18 cellular contexts compared by ENCODE assay signal in genomic region chr1:43951021-43951985, GRCh38. TPM values are rescaled to one million over a fixed set of nuclear protein-coding genes. Genes with fewer than 3 reads are reported as not detected.
DNase-seq lines count a peak whose midpoint lies in the region; ATAC-seq, FAIRE-seq and TF ChIP-seq lines count a peak whose summit lies in the region.
"Had no signal": no experiment of that assay in that cellular context is flagged by ENCODE, and none has a peak within 500 bp of the region (broad histone marks: within the 10 kb centered on the region; RNA-seq: fewer than 3 reads in every experiment).

No MANE protein-coding gene starts in this region.

- POLR2A ChIA-PET in Panc1 (lab: Charles Lee) (no interaction called here), endothelial cell of umbilical vein (lab: Charles Lee) (no interaction called here)

- FAIRE-seq in endothelial cell of umbilical vein (lab: Jason Lieb, UNC), result no peak

- peaks cover 5% of the 10 kb centered on the region for H3K79me2 ChIP-seq in endothelial cell of umbilical vein (ENCODE audit: control insufficient read depth, insufficient read depth, low read length)

- H2AFZ ChIP-seq in endothelial cell of umbilical vein (ENCODE audit: low read depth, low read length), result no peak overlapping the region

- no peak overlapping the region for H3K9ac ChIP-seq in endothelial cell of umbilical vein (replicated peaks; ENCODE audit: extremely low read depth, insufficient read depth, low read length)

- intact Hi-C loops in Panc1 (cut with micrococcal nuclease; ENCODE audit: unreplicated experiment) (no loop called here), endothelial cell of umbilical vein (cut with micrococcal nuclease) (no loop called here)

- ATAC-seq in Panc1, result no peak
- ATAC-seq in HG03196 (IDR thresholded peaks at IDR 0.05; ENCODE audit: unreplicated experiment), result no peak
- no peak for ATAC-seq in HG02759 (IDR thresholded peaks at IDR 0.05; ENCODE audit: unreplicated experiment)
- ATAC-seq: activated T-helper 17 cell treated with anti-CD3 and anti-CD28 coated beads, Interleukin-2, amount 50 U/mL, for 72 hours had no signal

- no peaks in the 10 kb centered on the region for H3K9me1 ChIP-seq in endothelial cell of umbilical vein (replicated peaks; ENCODE audit: control insufficient read depth, extremely low read depth, insufficient read depth, low read length)

- DNase-seq in DMS79 (lab: John Stamatoyannopoulos, UW) (peak; percentile 76), Panc1 (ENCODE audit: low read depth, low spot score) (no peak), endothelial cell of umbilical vein (ENCODE audit: low read depth, low spot score) (no peak), pons (ENCODE audit: low spot score) (peak; percentile 28), NCI-H748 (lab: John Stamatoyannopoulos, UW; ENCODE audit: unreplicated experiment) (no peak)
- no peak for DNase-seq in stimulated activated CD4-positive, alpha-beta T cell treated with anti-CD3 and anti-CD28 coated beads, Interleukin-4, amount 100 ng/mL, for 4 hours
- DNase-seq: activated CD4-positive, alpha-beta T cell treated with anti-CD3 and anti-CD28 coated beads for 1 hour; KG1; left ventricle myocardium inferior; NCI-H2029; NCI-H446 treated with DMSO at 0.1 percent for 48 hours; SJCRH30; stimulated activated CD4-positive, alpha-beta T cell treated with anti-CD3 and anti-CD28 coated beads, Interleukin-12 subunit alpha, Interleukin-12 subunit beta, amount 100 ng/mL, for 4 hours; testis had no signal

- H4K20me1 ChIP-seq in endothelial cell of umbilical vein (replicated peaks; ENCODE audit: control insufficient read depth, extremely low read depth, insufficient read depth, low read length), result no peaks in the 10 kb centered on the region

- H3K4me1 ChIP-seq in Panc1 (ENCODE audit: control insufficient read depth, insufficient read depth, low read length) (peaks cover 12% of the 10 kb centered on the region), endothelial cell of umbilical vein (ENCODE audit: control insufficient read depth, extremely low read depth, insufficient read depth, low read length) (peaks cover 11% of the 10 kb centered on the region)
- H3K4me1 ChIP-seq: SJCRH30 had no signal

- BruUV-seq in Panc1 (replicated peaks; lab: Mats Ljungman, UMichigan) (TSS peak; percentile 47), endothelial cell of umbilical vein (replicated peaks; lab: Mats Ljungman, UMichigan) (no TSS peak)

- H3K4me3 ChIP-seq in Panc1 (ENCODE audit: low read depth in 2 of 2, low read length in 2 of 2), result no peak overlapping the region
- H3K4me3 ChIP-seq in endothelial cell of umbilical vein (replicated peaks in 1 of 3; ENCODE audit: insufficient read depth in 1 of 3, low read depth in 1 of 3, low read length in 3 of 3), result no peak overlapping the region
- H3K4me3 ChIP-seq: left ventricle myocardium inferior, SJCRH30, testis had no signal

- TF ChIP-seq POLR2A in endothelial cell of umbilical vein (IDR thresholded peaks at IDR 0.05; ENCODE audit: low read depth, low read length), result no peak

- CTCF ChIA-PET in Panc1 (lab: Charles Lee) (interaction anchor here (0.6 to 0.7 kb wide), 2 partner anchors 16 to 185 kb away, joined by 4 to 6 read pairs; no protein-coding TSS in a partner anchor), endothelial cell of umbilical vein (lab: Charles Lee) (interaction anchor here (1.0 to 6.9 kb wide), 2 partner anchors 8 to 187 kb away, joined by 3 to 69 read pairs; no protein-coding TSS in a partner anchor)

- dilution Hi-C loops in endothelial cell of umbilical vein (cut with MboI; ENCODE audit: extremely low pct_ligation_motif_present, low sequenced_read_pairs), result no loop called here

- in situ Hi-C loops in Panc1 (cut with HindIII; ENCODE audit: low pct_unique_long_range_greater_than_20kb, low sequenced_read_pairs), result no loop called here

- no peak for TF ChIP-seq CTCF in Panc1 (IDR thresholded peaks at IDR 0.05)
- no peak for TF ChIP-seq CTCF in endothelial cell of umbilical vein (IDR thresholded peaks at IDR 0.05; ENCODE audit: extremely low read depth in 1 of 2, insufficient read depth in 1 of 2, low read depth in 1 of 2, low read length in 2 of 2)

- peaks cover 4% of the 10 kb centered on the region; the same call in 1 of the 2 replicates for H3K36me3 ChIP-seq in Panc1 (ENCODE audit: control insufficient read depth, insufficient read depth, low read length)
- H3K36me3 ChIP-seq in endothelial cell of umbilical vein (ENCODE audit: control insufficient read depth in 2 of 2, extremely low read depth in 1 of 2, insufficient read depth in 2 of 2, low read length in 2 of 2), result peaks cover 0 to 6% of the 10 kb centered on the region in 2 experiments
- H3K36me3 ChIP-seq: SJCRH30 had no signal

- no peaks in the 10 kb centered on the region for H3K9me3 ChIP-seq in Panc1 (ENCODE audit: control insufficient read depth, insufficient read depth, low read depth, low read length)
- no peaks in the 10 kb centered on the region for H3K9me3 ChIP-seq in endothelial cell of umbilical vein (replicated peaks; ENCODE audit: control insufficient read depth, insufficient read depth, low read length)
- H3K9me3 ChIP-seq: left ventricle myocardium inferior, SJCRH30, testis had no signal

- no peak overlapping the region for H3K27ac ChIP-seq in Panc1 (ENCODE audit: low read length)
- no peak overlapping the region for H3K27ac ChIP-seq in endothelial cell of umbilical vein (ENCODE audit: insufficient read depth, low read depth, low read length)
- H3K27ac ChIP-seq: SJCRH30, testis had no signal

- no peaks in the 10 kb centered on the region for H3K27me3 ChIP-seq in Panc1 (ENCODE audit: control insufficient read depth, insufficient read depth, low read length)
- no peaks in the 10 kb centered on the region for H3K27me3 ChIP-seq in endothelial cell of umbilical vein (ENCODE audit: control insufficient read depth in 2 of 2, insufficient read depth in 2 of 2, low read length in 2 of 2)
- H3K27me3 ChIP-seq: SJCRH30, testis had no signal

- no peak overlapping the region for H3K4me2 ChIP-seq in endothelial cell of umbilical vein (ENCODE audit: insufficient read depth, low read length)

RNA-seq across cellular contexts. Expression of gene IPO13, which starts 4.6 kb away (rescaled TPM):
- 40.0 TPM for total RNA-seq in Panc1 (2021; ENCODE audit: unreplicated experiment)
- 25.0 TPM for polyA plus RNA-seq in Panc1 (2012; ENCODE audit: insufficient read length)
- total RNA-seq in endothelial cell of umbilical vein, result 25.8 and 29.3 TPM in 2 replicates
- 28.9 and 32.3 TPM in 2 replicates for polyA plus RNA-seq in endothelial cell of umbilical vein
- polyA plus RNA-seq in endothelial cell of umbilical vein (2011; cell fraction: cytosol; rRNA removed), result 17.2 and 17.7 TPM in 2 replicates
- polyA plus RNA-seq in endothelial cell of umbilical vein (2011; cell fraction: nucleus; rRNA removed), result 46.6 and 56.9 TPM in 2 replicates
- 20.9 and 23.8 TPM in 2 replicates for polyA plus RNA-seq in endothelial cell of umbilical vein (2012)
- polyA minus RNA-seq in endothelial cell of umbilical vein, result 36.1 and 41.8 TPM in 2 replicates
- polyA minus RNA-seq in endothelial cell of umbilical vein (2011; cell fraction: cytosol; rRNA and poly(A)+ RNA removed), result 9.4 TPM
- 12.2 and 18.2 TPM in 2 replicates for polyA minus RNA-seq in endothelial cell of umbilical vein (2011; cell fraction: nucleus; rRNA and poly(A)+ RNA removed)

RNA-seq across cellular contexts. Expression of gene ARTN, which starts 17.7 kb away (rescaled TPM):
- total RNA-seq in Panc1 (2021; ENCODE audit: unreplicated experiment), result 0.49 TPM
- polyA plus RNA-seq in Panc1 (2012; ENCODE audit: insufficient read length), result 0.35 TPM
- total RNA-seq in endothelial cell of umbilical vein, result 0.18 and 0.48 TPM in 2 replicates
- polyA plus RNA-seq in endothelial cell of umbilical vein, result 0.11 TPM in 2 replicates
- polyA plus RNA-seq in endothelial cell of umbilical vein (2011; cell fraction: cytosol; rRNA removed), result not detected in 2 replicates
- polyA plus RNA-seq in endothelial cell of umbilical vein (2011; cell fraction: nucleus; rRNA removed), result 0.66 and 0.71 TPM in 2 replicates
- 0.24 TPM in 1 of 2 replicates, not detected in the other for polyA plus RNA-seq in endothelial cell of umbilical vein (2012)
- polyA minus RNA-seq in endothelial cell of umbilical vein, result not detected in 2 replicates
- 1.9 TPM for polyA minus RNA-seq in endothelial cell of umbilical vein (2011; cell fraction: cytosol; rRNA and poly(A)+ RNA removed)
- polyA minus RNA-seq in endothelial cell of umbilical vein (2011; cell fraction: nucleus; rRNA and poly(A)+ RNA removed), result 0.43 and 0.53 TPM in 2 replicates
- total RNA-seq: mononuclear cell had no signal

RNA-seq across cellular contexts. Expression of gene DPH2, which starts 18.5 kb away (rescaled TPM):
- 76.0 TPM for total RNA-seq in Panc1 (2021; ENCODE audit: unreplicated experiment)
- polyA plus RNA-seq in Panc1 (2012; ENCODE audit: insufficient read length), result 63.3 TPM
- 26.6 and 28.1 TPM in 2 replicates for total RNA-seq in endothelial cell of umbilical vein
- 59.1 and 59.6 TPM in 2 replicates for polyA plus RNA-seq in endothelial cell of umbilical vein
- 34.0 and 36.6 TPM in 2 replicates for polyA plus RNA-seq in endothelial cell of umbilical vein (2011; cell fraction: cytosol; rRNA removed)
- 110 and 115 TPM in 2 replicates for polyA plus RNA-seq in endothelial cell of umbilical vein (2011; cell fraction: nucleus; rRNA removed)
- 19.2 and 24.4 TPM in 2 replicates for polyA plus RNA-seq in endothelial cell of umbilical vein (2012)
- polyA minus RNA-seq in endothelial cell of umbilical vein, result 36.3 and 47.4 TPM in 2 replicates
- polyA minus RNA-seq in endothelial cell of umbilical vein (2011; cell fraction: cytosol; rRNA and poly(A)+ RNA removed), result 31.5 TPM
- 28.1 and 35.4 TPM in 2 replicates for polyA minus RNA-seq in endothelial cell of umbilical vein (2011; cell fraction: nucleus; rRNA and poly(A)+ RNA removed)

RNA-seq across cellular contexts. Expression of gene ATP6V0B, which starts 23.5 kb away (rescaled TPM):
- total RNA-seq in Panc1 (2021; ENCODE audit: unreplicated experiment) (134 TPM), endothelial cell of umbilical vein (105 and 110 TPM in 2 replicates)
- polyA plus RNA-seq in Panc1 (2012; ENCODE audit: insufficient read length), result 119 TPM
- polyA plus RNA-seq in endothelial cell of umbilical vein, result 325 and 372 TPM in 2 replicates
- 176 and 182 TPM in 2 replicates for polyA plus RNA-seq in endothelial cell of umbilical vein (2011; cell fraction: cytosol; rRNA removed)
- polyA plus RNA-seq in endothelial cell of umbilical vein (2011; cell fraction: nucleus; rRNA removed), result 135 and 137 TPM in 2 replicates
- 71.5 and 78.9 TPM in 2 replicates for polyA plus RNA-seq in endothelial cell of umbilical vein (2012)
- polyA minus RNA-seq in endothelial cell of umbilical vein, result 110 and 148 TPM in 2 replicates
- polyA minus RNA-seq in endothelial cell of umbilical vein (2011; cell fraction: cytosol; rRNA and poly(A)+ RNA removed), result 104 TPM
- polyA minus RNA-seq in endothelial cell of umbilical vein (2011; cell fraction: nucleus; rRNA and poly(A)+ RNA removed), result 28.4 and 32.8 TPM in 2 replicates

RNA-seq across cellular contexts. Expression of gene B4GALT2, which starts 27.7 kb away (rescaled TPM):
- total RNA-seq in Panc1 (2021; ENCODE audit: unreplicated experiment) (90.1 TPM), endothelial cell of umbilical vein (77.7 and 80.0 TPM in 2 replicates)
- polyA plus RNA-seq in Panc1 (2012; ENCODE audit: insufficient read length), result 109 TPM
- 103 and 145 TPM in 2 replicates for polyA plus RNA-seq in endothelial cell of umbilical vein
- 50.3 and 64.8 TPM in 2 replicates for polyA plus RNA-seq in endothelial cell of umbilical vein (2011; cell fraction: cytosol; rRNA removed)
- 26.6 and 28.8 TPM in 2 replicates for polyA plus RNA-seq in endothelial cell of umbilical vein (2011; cell fraction: nucleus; rRNA removed)
- 56.9 and 64.4 TPM in 2 replicates for polyA plus RNA-seq in endothelial cell of umbilical vein (2012)
- 55.0 and 72.4 TPM in 2 replicates for polyA minus RNA-seq in endothelial cell of umbilical vein
- polyA minus RNA-seq in endothelial cell of umbilical vein (2011; cell fraction: cytosol; rRNA and poly(A)+ RNA removed), result 29.3 TPM
- 14.2 and 20.9 TPM in 2 replicates for polyA minus RNA-seq in endothelial cell of umbilical vein (2011; cell fraction: nucleus; rRNA and poly(A)+ RNA removed)

Comparison
In these comparisons a context has a peak if more than half of its experiments do, and no peak if none do; other contexts are left out.
1. DNase-seq: peak in DMS79 (single experiment) and pons (single experiment); none in Panc1 (single experiment), endothelial cell of umbilical vein (single experiment), NCI-H748 (single experiment) and stimulated activated CD4-positive, alpha-beta T cell treated with anti-CD3 and anti-CD28 coated beads, Interleukin-4, amount 100 ng/mL, for 4 hours (0 of 2).